Comparison of ENCODE assay signal across 8 cellular contexts in the genomic region with DNA sequence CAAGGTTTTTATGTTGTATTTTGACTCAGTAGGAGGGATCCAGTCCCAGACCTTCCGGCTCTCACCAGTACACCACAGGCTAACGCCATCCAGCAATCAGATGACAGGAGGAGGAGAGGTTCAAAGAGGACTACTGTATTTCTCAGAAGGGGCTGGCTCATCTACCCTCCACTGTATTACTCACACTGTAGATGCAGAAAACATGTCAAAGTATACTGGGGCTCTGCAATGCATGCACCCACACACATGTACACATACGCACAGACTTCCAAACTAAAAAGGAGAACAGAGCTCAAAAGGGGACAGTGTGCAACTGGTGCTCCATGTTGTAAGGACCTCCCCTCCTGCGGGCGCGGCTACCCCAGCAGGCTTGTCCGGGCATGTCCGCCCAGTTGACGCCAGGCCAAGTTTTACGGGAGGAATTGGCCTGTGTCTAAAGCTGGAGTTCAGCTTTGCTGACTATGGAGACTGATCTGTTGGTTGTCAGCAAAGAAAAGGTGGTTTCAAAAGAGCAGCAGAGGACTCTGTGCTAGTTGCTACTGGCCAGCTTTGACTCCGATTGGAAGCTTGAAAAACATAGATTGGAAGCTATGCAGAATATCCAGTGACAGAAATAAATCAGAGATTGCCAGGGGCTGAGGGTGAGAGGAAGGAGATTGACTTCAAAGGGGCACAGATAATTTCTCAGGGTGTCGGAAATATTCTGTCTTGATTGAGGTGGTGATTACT.
DNase-seq lines count a peak whose midpoint lies in the region; ATAC-seq and TF ChIP-seq lines count a peak whose summit lies in the region.

No MANE protein-coding gene starts in this region.

- WGBS in esophagus muscularis mucosa = 26% methylated on average over 12 of the region's 12 CpGs

- H3K27me3 Mint-ChIP-seq in CD8-positive, alpha-beta T cell (ENCODE audit: low read depth) = peaks cover 2% of the 10 kb centered on the region
- H3K27me3 Mint-ChIP-seq in T-cell = no peaks in the 10 kb centered on the region

- no peak overlapping the region for H3K27ac ChIP-seq in CD8-positive, alpha-beta T cell (ENCODE audit: low read depth, low read length)
- H3K27ac ChIP-seq in esophagus muscularis mucosa (replicated peaks in 1 of 4) (peak overlapping the region; percentile 40 to 71 (median 66)), muscle layer of duodenum (ENCODE audit: low read length) (peak overlapping the region; percentile 84)

- intact Hi-C loops in CD8-positive, alpha-beta T cell (cut with DNase I, micrococcal nuclease) = no loop called here
- intact Hi-C loops in esophagus muscularis mucosa (cut with DNase I) = loop anchor here (5.0 to 10.0 kb wide), 2 partner anchors 385 to 447 kb away; no protein-coding TSS in a partner anchor

- no peak for DNase-seq in CD8-positive, alpha-beta T cell
- peak; percentile 89 for DNase-seq in LoVo (ENCODE audit: low spot score)
- DNase-seq in T-cell = no peak
- no peak for DNase-seq in esophagus muscularis mucosa (ENCODE audit: extremely low spot score)
- DNase-seq in NCI-H2029 treated with DMSO at 0.1 percent for 48 hours (lab: John Stamatoyannopoulos, UW) = no peak
- DNase-seq in GM19238 (ENCODE audit: insufficient read length, low spot score) = no peak

- H3K4me3 ChIP-seq in CD8-positive, alpha-beta T cell (ENCODE audit: low read depth, low read length) = no peak overlapping the region
- H3K4me3 ChIP-seq in esophagus muscularis mucosa (peak overlapping the region; percentile 2 to 31 (median 22)), muscle layer of duodenum (ENCODE audit: low read depth in 1 of 2, low read length in 2 of 2) (peak overlapping the region in 1 of 2 donors; percentile 47)

- TF ChIP-seq POLR2A in esophagus muscularis mucosa (IDR thresholded peaks at IDR 0.05; ENCODE audit: low read depth) = no peak

- TF ChIP-seq CTCF in CD8-positive, alpha-beta T cell (IDR thresholded peaks at IDR 0.05) = no peak
- TF ChIP-seq CTCF in esophagus muscularis mucosa (IDR thresholded peaks at IDR 0.05) = no peak

- H3K27me3 ChIP-seq in CD8-positive, alpha-beta T cell (ENCODE audit: insufficient read depth, low read length) = no peaks in the 10 kb centered on the region
- H3K27me3 ChIP-seq in esophagus muscularis mucosa (no peaks in the 10 kb centered on the region), muscle layer of duodenum (ENCODE audit: low read depth, low read length) (no peaks in the 10 kb centered on the region)

- H3K27ac Mint-ChIP-seq in CD8-positive, alpha-beta T cell = peak overlapping the region; percentile 8
- H3K27ac Mint-ChIP-seq in T-cell = peak overlapping the region; percentile 11 to 64

- no peaks in the 10 kb centered on the region for H3K9me3 ChIP-seq in CD8-positive, alpha-beta T cell (ENCODE audit: low read length)
- no peaks in the 10 kb centered on the region for H3K9me3 ChIP-seq in esophagus muscularis mucosa
- H3K9me3 ChIP-seq in muscle layer of duodenum (ENCODE audit: control insufficient read depth in 1 of 2, low read length in 2 of 2) = no peaks in the 10 kb centered on the region

- CTCF ChIA-PET in CD8-positive, alpha-beta T cell (lab: Charles Lee) = interaction anchor here (1.1 to 1.3 kb wide), 3 partner anchors 12 to 553 kb away, joined by 3 to 4 read pairs (median 3); no protein-coding TSS in a partner anchor
- CTCF ChIA-PET in T-cell (lab: Charles Lee) = interaction anchor here in 1 of 2 donors (2.1 kb wide), 1 partner anchor 552 kb away, joined by 10 read pairs; no protein-coding TSS in a partner anchor

- no peak for TF ChIP-seq EP300 in esophagus muscularis mucosa (IDR thresholded peaks at IDR 0.05)

- peaks cover 5% of the 10 kb centered on the region for H3K9me3 Mint-ChIP-seq in CD8-positive, alpha-beta T cell
- peaks cover 0 to 5% (median 4%) of the 10 kb centered on the region in 3 donors for H3K9me3 Mint-ChIP-seq in T-cell

- H3K4me3 Mint-ChIP-seq in CD8-positive, alpha-beta T cell = no peak overlapping the region
- H3K4me3 Mint-ChIP-seq in T-cell = peak overlapping the region in 1 of 3 donors; percentile 4

- ATAC-seq in CD8-positive, alpha-beta T cell = no peak
- ATAC-seq in T-cell (replicated peaks in 1 of 4) = peak; percentile 31 to 69 (median 50)
- no peak for ATAC-seq in GM21619 (IDR thresholded peaks at IDR 0.05; ENCODE audit: unreplicated experiment)

- H3K36me3 ChIP-seq in CD8-positive, alpha-beta T cell (ENCODE audit: insufficient read depth, low read length) = no peaks in the 10 kb centered on the region
- H3K36me3 ChIP-seq in esophagus muscularis mucosa (no peaks in the 10 kb centered on the region), muscle layer of duodenum (ENCODE audit: control insufficient read depth in 1 of 2, insufficient read depth in 2 of 2, low read length in 2 of 2) (peaks cover 0 to 4% of the 10 kb centered on the region in 2 donors)

- peaks cover 3% of the 10 kb centered on the region for H3K36me3 Mint-ChIP-seq in CD8-positive, alpha-beta T cell
- peaks cover 5% of the 10 kb centered on the region for H3K36me3 Mint-ChIP-seq in T-cell

- no peaks in the 10 kb centered on the region for H3K4me1 ChIP-seq in CD8-positive, alpha-beta T cell (ENCODE audit: insufficient read depth, low read length)
- H3K4me1 ChIP-seq in esophagus muscularis mucosa (peaks cover 34 to 51% (median 41%) of the 10 kb centered on the region in 4 donors), muscle layer of duodenum (ENCODE audit: control insufficient read depth in 1 of 2, insufficient read depth in 2 of 2, low read length in 2 of 2) (peaks cover 0 to 28% of the 10 kb centered on the region in 2 donors)

- H3K4me1 Mint-ChIP-seq in CD8-positive, alpha-beta T cell (ENCODE audit: low read depth) = peaks cover 23% of the 10 kb centered on the region
- peaks cover 28 to 37% (median 28%) of the 10 kb centered on the region in 3 donors for H3K4me1 Mint-ChIP-seq in T-cell

- POLR2A ChIA-PET in CD8-positive, alpha-beta T cell (lab: Charles Lee) = no interaction called here
- POLR2A ChIA-PET in T-cell (lab: Charles Lee) = no interaction called here

Comparison
In these comparisons a context has a peak if more than half of its experiments do, and no peak if none do; other contexts are left out.
1. ATAC-seq: peak in T-cell (4 of 4); none in CD8-positive, alpha-beta T cell (single experiment) and GM21619 (single experiment).